In the genomic region with DNA sequence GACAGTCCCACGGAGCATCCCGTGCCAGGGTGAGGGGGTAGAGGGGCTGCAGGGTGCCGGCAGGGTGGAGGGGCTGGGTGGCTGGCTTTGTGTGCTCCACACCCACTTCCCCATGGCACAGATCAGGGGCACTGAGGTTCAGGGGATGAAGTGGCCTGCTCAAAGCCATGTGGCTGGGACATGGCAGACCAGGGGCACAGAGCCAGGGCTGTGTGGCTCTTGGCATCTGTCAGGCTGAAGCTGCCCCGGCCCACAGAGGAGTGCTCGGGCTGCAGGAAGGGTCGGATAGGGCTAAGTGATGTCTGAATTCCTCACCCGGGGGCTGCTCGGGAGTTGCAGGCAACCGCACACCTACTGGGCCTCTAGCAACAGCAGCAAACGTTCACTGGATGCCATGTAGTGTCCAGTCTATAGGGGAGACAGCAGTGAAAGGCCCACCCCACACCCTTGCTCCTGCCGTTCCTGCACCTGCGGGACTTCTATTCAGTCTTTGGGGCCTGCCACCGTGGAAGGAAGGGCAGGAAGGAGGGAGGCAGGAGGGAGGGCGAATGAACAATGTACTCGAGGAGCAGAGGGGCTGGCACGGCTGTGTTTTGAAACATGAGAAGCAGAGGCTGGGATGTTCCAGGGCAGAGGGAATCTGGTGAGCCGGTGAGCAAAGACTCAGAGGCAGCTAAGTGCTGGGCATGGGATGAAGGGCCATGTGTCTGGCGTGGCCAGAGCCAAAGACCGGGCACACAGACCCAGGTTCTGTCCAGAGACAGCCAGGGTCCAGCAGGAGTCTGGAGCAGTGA, we compare ENCODE assay signal across 11 cellular contexts. TPM values are rescaled to one million over a fixed set of nuclear protein-coding genes. Genes with fewer than 3 reads are reported as not detected.
DNase-seq lines count a peak whose midpoint lies in the region; ATAC-seq, FAIRE-seq and TF ChIP-seq lines count a peak whose summit lies in the region.
"Had no signal": no experiment of that assay in that cellular context is flagged by ENCODE, and none has a peak within 500 bp of the region (broad histone marks: within the 10 kb centered on the region; RNA-seq: fewer than 3 reads in every experiment).

No MANE protein-coding gene starts in this region.

- H3K9me3 Mint-ChIP-seq in progenitor cell of endocrine pancreas (ENCODE audit: low read depth), result no peaks in the 10 kb centered on the region
- no peaks in the 10 kb centered on the region for H3K9me3 Mint-ChIP-seq in activated naive CD8-positive, alpha-beta T cell treated with anti-CD3 and anti-CD28 coated beads for 36 hours
- H3K9me3 Mint-ChIP-seq: T-cell had no signal

- H3K4me3 Mint-ChIP-seq in progenitor cell of endocrine pancreas (ENCODE audit: low read depth), result no peak overlapping the region
- no peak overlapping the region for H3K4me3 Mint-ChIP-seq in activated naive CD8-positive, alpha-beta T cell treated with anti-CD3 and anti-CD28 coated beads for 36 hours
- H3K4me3 Mint-ChIP-seq: T-cell had no signal

- H3K27ac Mint-ChIP-seq in progenitor cell of endocrine pancreas, result peak overlapping the region; percentile 56
- no peak overlapping the region for H3K27ac Mint-ChIP-seq in activated naive CD8-positive, alpha-beta T cell treated with anti-CD3 and anti-CD28 coated beads for 36 hours
- H3K27ac Mint-ChIP-seq: T-cell had no signal

- H3K4me1 Mint-ChIP-seq in progenitor cell of endocrine pancreas (ENCODE audit: low read depth), result peaks cover 11% of the 10 kb centered on the region
- H3K4me1 Mint-ChIP-seq in activated naive CD8-positive, alpha-beta T cell treated with anti-CD3 and anti-CD28 coated beads for 36 hours, result peaks cover 12% of the 10 kb centered on the region

- ATAC-seq in Right ventricle myocardium superior (ENCODE audit: poor library complexity), result peak; percentile 58
- ATAC-seq: T-cell had no signal

- FAIRE-seq in HTR-8/SVneo (lab: Jason Lieb, UNC), result peak; percentile 72
- FAIRE-seq: GM19239 had no signal

- intact Hi-C loops in Right ventricle myocardium superior (cut with DNase I), result loop anchor here (10.0 kb wide), 1 partner anchor 52 kb away; no protein-coding TSS in a partner anchor
- intact Hi-C loops in posterior vena cava (cut with DNase I), result loop anchor here in 1 of 2 donors (5.0 kb wide), 1 partner anchor 50 kb away; no protein-coding TSS in a partner anchor

- DNase-seq in HTR-8/SVneo (ENCODE audit: insufficient read length, low spot score), result peak; percentile 49
- peak; percentile 23 for DNase-seq in NCI-H524 treated with DMSO at 0.1 percent for 48 hours (lab: John Stamatoyannopoulos, UW)
- DNase-seq in Right ventricle myocardium superior, result no peak
- no peak for DNase-seq in progenitor cell of endocrine pancreas (ENCODE audit: low spot score, unreplicated experiment)
- no peak for DNase-seq in AML-193 (lab: John Stamatoyannopoulos, UW)
- DNase-seq in posterior vena cava (ENCODE audit: low spot score), result no peak
- no peak for DNase-seq in activated naive CD8-positive, alpha-beta T cell treated with anti-CD3 and anti-CD28 coated beads for 36 hours
- DNase-seq: activated T-cell treated with anti-CD3 and anti-CD28 coated beads, Interleukin-2, amount 50 U/mL, for 48 hours; stimulated activated CD4-positive, alpha-beta T cell treated with anti-CD3 and anti-CD28 coated beads, Interleukin-12 subunit alpha, Interleukin-12 subunit beta, amount 100 ng/mL, for 4 hours; T-cell had no signal

- TF ChIP-seq CTCF in progenitor cell of endocrine pancreas (IDR thresholded peaks at IDR 0.05; ENCODE audit: unreplicated experiment), result no peak

- no peaks in the 10 kb centered on the region for H3K27me3 Mint-ChIP-seq in progenitor cell of endocrine pancreas
- no peaks in the 10 kb centered on the region for H3K27me3 Mint-ChIP-seq in activated naive CD8-positive, alpha-beta T cell treated with anti-CD3 and anti-CD28 coated beads for 36 hours
- H3K27me3 Mint-ChIP-seq: T-cell had no signal

- no peaks in the 10 kb centered on the region for H3K36me3 Mint-ChIP-seq in progenitor cell of endocrine pancreas (ENCODE audit: insufficient read depth)
- no peaks in the 10 kb centered on the region for H3K36me3 Mint-ChIP-seq in activated naive CD8-positive, alpha-beta T cell treated with anti-CD3 and anti-CD28 coated beads for 36 hours
- H3K36me3 Mint-ChIP-seq: T-cell had no signal

RNA-seq across cellular contexts. Expression of gene SLC5A10, which starts 15.1 kb away (rescaled TPM):
- total RNA-seq in Right ventricle myocardium superior, result not detected
- not detected in 2 replicates for total RNA-seq in progenitor cell of endocrine pancreas
- not detected for total RNA-seq in posterior vena cava
- total RNA-seq in activated naive CD8-positive, alpha-beta T cell treated with anti-CD3 and anti-CD28 coated beads for 36 hours, result not detected

RNA-seq across cellular contexts. Expression of gene FAM83G, which starts 37.5 kb away (rescaled TPM):
- total RNA-seq in Right ventricle myocardium superior (1.9 TPM), progenitor cell of endocrine pancreas (16.6 and 17.3 TPM in 2 replicates), posterior vena cava (10 to 100 TPM in 1 of 2 donors, 1 to 10 TPM in 1; 2.8 to 10.9 TPM)
- 10 to 100 TPM; 10.3 to 10.4 TPM for total RNA-seq in activated naive CD8-positive, alpha-beta T cell treated with anti-CD3 and anti-CD28 coated beads for 36 hours

Comparison
In these comparisons a context has a peak if more than half of its experiments do, and no peak if none do; other contexts are left out.
1. DNase-seq: peak in HTR-8/SVneo (single experiment) and NCI-H524 treated with DMSO at 0.1 percent for 48 hours (single experiment); none in Right ventricle myocardium superior (single experiment), progenitor cell of endocrine pancreas (single experiment), AML-193 (0 of 2), posterior vena cava (single experiment) and activated naive CD8-positive, alpha-beta T cell treated with anti-CD3 and anti-CD28 coated beads for 36 hours (single experiment).